Comparison of ENCODE assay signal across 8 cellular contexts in the genomic region with DNA sequence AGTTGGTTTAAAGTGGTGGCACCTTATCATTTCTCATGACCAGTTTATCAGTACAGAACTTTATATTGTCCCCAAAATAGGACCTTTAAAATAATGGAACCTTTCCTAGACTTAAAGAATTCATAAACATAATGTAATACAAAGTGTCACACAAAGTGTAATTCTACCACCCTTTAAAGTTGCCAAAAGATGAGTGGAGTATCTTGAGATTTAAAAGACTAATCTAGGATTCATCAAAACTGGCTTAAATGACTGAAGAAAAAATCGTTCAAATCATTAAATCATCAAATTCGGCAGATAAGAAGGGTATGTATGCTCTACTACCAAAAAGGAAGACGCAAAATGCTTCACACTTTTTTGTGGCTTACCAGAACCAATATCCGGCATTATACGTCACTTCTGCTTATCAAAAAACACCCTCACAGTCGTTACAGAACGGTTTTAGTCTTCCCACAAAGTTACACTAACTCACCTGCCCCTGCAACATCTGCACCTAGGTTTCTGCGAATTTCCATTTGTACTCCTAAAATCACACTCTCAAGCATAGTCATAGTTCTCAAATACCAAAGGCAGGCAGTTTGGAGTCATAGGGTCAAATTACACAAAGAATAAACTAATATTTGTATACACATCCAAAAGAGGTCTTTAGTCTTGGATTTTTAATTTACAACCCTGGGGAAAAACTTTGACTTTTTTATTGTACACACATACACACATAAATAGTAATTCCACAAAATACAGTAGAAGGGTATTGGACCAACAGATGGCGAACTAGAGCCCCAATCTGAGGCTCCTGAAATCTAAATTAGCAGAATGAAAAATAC. TPM values are rescaled to one million over a fixed set of nuclear protein-coding genes. Genes with fewer than 3 reads are reported as not detected.
DNase-seq lines count a peak whose midpoint lies in the region; ATAC-seq and TF ChIP-seq lines count a peak whose summit lies in the region.

No MANE protein-coding gene starts in this region.

- H3K4me1 Mint-ChIP-seq in CD4-positive, alpha-beta memory T cell, result peaks cover 34 to 80% (median 53%) of the 10 kb centered on the region in 4 donors
- peaks cover 49% of the 10 kb centered on the region for H3K4me1 Mint-ChIP-seq in activated naive CD8-positive, alpha-beta T cell treated with anti-CD3 and anti-CD28 coated beads, Interleukin-2, amount 10 ng/mL, durations not matched to agents 7 days and 5 days

- H2AFZ ChIP-seq in PC-3 (ENCODE audit: low read length), result peak overlapping the region; percentile 79

- H3K36me3 Mint-ChIP-seq in CD4-positive, alpha-beta memory T cell, result peaks cover 7 to 40% of the 10 kb centered on the region in 2 donors
- H3K36me3 Mint-ChIP-seq in activated naive CD8-positive, alpha-beta T cell treated with anti-CD3 and anti-CD28 coated beads, Interleukin-2, amount 10 ng/mL, durations not matched to agents 7 days and 5 days, result peaks cover 25% of the 10 kb centered on the region

- H3K4me3 Mint-ChIP-seq in CD4-positive, alpha-beta memory T cell, result peak overlapping the region; percentile 74 to 89 (median 86)
- H3K4me3 Mint-ChIP-seq in activated naive CD8-positive, alpha-beta T cell treated with anti-CD3 and anti-CD28 coated beads, Interleukin-2, amount 10 ng/mL, durations not matched to agents 7 days and 5 days, result peak overlapping the region; percentile 93

- H3K36me3 ChIP-seq in CD4-positive, alpha-beta memory T cell (ENCODE audit: insufficient read depth, low read length), result no peaks in the 10 kb centered on the region
- H3K36me3 ChIP-seq in HAP-1 (replicated peaks) (peaks cover 3% of the 10 kb centered on the region), PC-3 (ENCODE audit: low read depth, low read length) (peaks cover 11% of the 10 kb centered on the region; the same call in 1 of the 2 replicates)

- DNase-seq in CD4-positive, alpha-beta memory T cell, result peak; percentile 86 to 94 (median 91)
- DNase-seq in HAP-1 (ENCODE audit: low spot score in 2 of 2) (peak in 1 of 2 experiments; percentile 50), PC-3 (peak; percentile 66), iPS-NIHi11 (ENCODE audit: low spot score) (peak; percentile 33)
- DNase-seq in activated naive CD8-positive, alpha-beta T cell treated with anti-CD3 and anti-CD28 coated beads, Interleukin-2, amount 10 ng/mL, durations not matched to agents 7 days and 5 days, result no peak
- peak; percentile 67 for DNase-seq in stimulated activated CD4-positive, alpha-beta T cell treated with anti-CD3 and anti-CD28 coated beads, Interleukin-4, amount 100 ng/mL, for 24 hours

- no peak for ATAC-seq in PC-3
- peak; percentile 18 for ATAC-seq in activated naive CD8-positive, alpha-beta T cell treated with anti-CD3 and anti-CD28 coated beads, Interleukin-2, amount 10 ng/mL, durations not matched to agents 7 days and 5 days (ENCODE audit: low read depth)
- ATAC-seq in HG02610 (IDR thresholded peaks at IDR 0.05; ENCODE audit: unreplicated experiment), result no peak
- ATAC-seq in HG03469 (IDR thresholded peaks at IDR 0.05; ENCODE audit: unreplicated experiment), result no peak

- peaks cover 57% of the 10 kb centered on the region for H3K4me1 ChIP-seq in CD4-positive, alpha-beta memory T cell (ENCODE audit: insufficient read depth, low read length)
- H3K4me1 ChIP-seq in HAP-1 (peaks cover 24% of the 10 kb centered on the region), PC-3 (ENCODE audit: insufficient read depth, low read length) (peaks cover 24% of the 10 kb centered on the region)

- in situ Hi-C loops in HAP-1 (cut with MboI; ENCODE audit: low sequenced_read_pairs), result no loop called here

- H3K9me3 ChIP-seq in CD4-positive, alpha-beta memory T cell (ENCODE audit: control insufficient read depth in 1 of 2, low read length in 2 of 2), result no peaks in the 10 kb centered on the region
- H3K9me3 ChIP-seq in HAP-1 (no peaks in the 10 kb centered on the region), PC-3 (ENCODE audit: low read length) (no peaks in the 10 kb centered on the region)

- H3K4me2 ChIP-seq in PC-3 (ENCODE audit: low read length), result peak overlapping the region; percentile 89

- H3K9ac ChIP-seq in PC-3 (ENCODE audit: low read length), result peak overlapping the region; percentile 92

- intact Hi-C loops in CD4-positive, alpha-beta memory T cell (cut with micrococcal nuclease), result loop anchor here (1.0 to 5.0 kb wide), 5 partner anchors 19 to 967 kb away; no protein-coding TSS in a partner anchor
- intact Hi-C loops in PC-3 (cut with micrococcal nuclease), result loop anchor here (1.0 to 5.0 kb wide), 2 partner anchors 19 to 192 kb away; no protein-coding TSS in a partner anchor

- H4K20me1 ChIP-seq in PC-3 (ENCODE audit: low read length), result peaks cover 29% of the 10 kb centered on the region

- peak; percentile 84 for TF ChIP-seq CTCF in PC-3 (conservative IDR thresholded peaks at IDR 0.05; ENCODE audit: low read depth, low read length)

- peaks cover 87% of the 10 kb centered on the region for H3K79me2 ChIP-seq in PC-3 (ENCODE audit: low read length)

- POLR2A ChIA-PET in CD4-positive, alpha-beta memory T cell (lab: Charles Lee; ENCODE audit: partially characterized antibody), result interaction anchor here (0.6 to 3.6 kb wide), 16 partner anchors 9 to 1035 kb away, joined by 3 to 76 read pairs (median 12); no protein-coding TSS in a partner anchor
- POLR2A ChIA-PET in PC-3 (lab: Charles Lee; ENCODE audit: unreplicated experiment), result no interaction called here
- POLR2A ChIA-PET in activated naive CD8-positive, alpha-beta T cell treated with anti-CD3 and anti-CD28 coated beads, Interleukin-2, amount 10 ng/mL, durations not matched to agents 7 days and 5 days (lab: Charles Lee), result interaction anchor here (0.6 to 3.1 kb wide), 5 partner anchors 11 to 762 kb away, joined by 3 to 26 read pairs (median 7); no protein-coding TSS in a partner anchor

- H3K27ac Mint-ChIP-seq in CD4-positive, alpha-beta memory T cell, result peak overlapping the region; percentile 88 to 99 (median 98)
- H3K27ac Mint-ChIP-seq in activated naive CD8-positive, alpha-beta T cell treated with anti-CD3 and anti-CD28 coated beads, Interleukin-2, amount 10 ng/mL, durations not matched to agents 7 days and 5 days, result peak overlapping the region; percentile 97

- CTCF ChIA-PET in CD4-positive, alpha-beta memory T cell (lab: Charles Lee; ENCODE audit: partially characterized antibody), result interaction anchor here (0.8 to 2.7 kb wide), 8 partner anchors 9 to 151 kb away, joined by 3 to 70 read pairs (median 9); no protein-coding TSS in a partner anchor
- CTCF ChIA-PET in PC-3 (lab: Charles Lee), result no interaction called here

- H3F3A ChIP-seq in PC-3 (ENCODE audit: low read length, unreplicated experiment), result no peaks in the 10 kb centered on the region

- H3K9me2 ChIP-seq in PC-3 (replicated peaks; ENCODE audit: low read length), result no peaks in the 10 kb centered on the region

- peak overlapping the region; percentile 94 for H3K27ac ChIP-seq in CD4-positive, alpha-beta memory T cell (ENCODE audit: low read depth, low read length)
- peak overlapping the region; percentile 51 for H3K27ac ChIP-seq in PC-3 (ENCODE audit: low read length)

- BruUV-seq in PC-3 (replicated peaks; lab: Mats Ljungman, UMichigan), result TSS peak; percentile 19

- peak overlapping the region; percentile 40 to 93 for H3K4me3 ChIP-seq in CD4-positive, alpha-beta memory T cell (ENCODE audit: low read length in 2 of 2)
- peak overlapping the region; percentile 78 for H3K4me3 ChIP-seq in HAP-1
- H3K4me3 ChIP-seq in PC-3 (ENCODE audit: low read length), result peak overlapping the region; percentile 87

- no peaks in the 10 kb centered on the region for H3K27me3 Mint-ChIP-seq in CD4-positive, alpha-beta memory T cell
- H3K27me3 Mint-ChIP-seq in activated naive CD8-positive, alpha-beta T cell treated with anti-CD3 and anti-CD28 coated beads, Interleukin-2, amount 10 ng/mL, durations not matched to agents 7 days and 5 days, result no peaks in the 10 kb centered on the region

- no peaks in the 10 kb centered on the region for H3K9me3 Mint-ChIP-seq in CD4-positive, alpha-beta memory T cell
- H3K9me3 Mint-ChIP-seq in activated naive CD8-positive, alpha-beta T cell treated with anti-CD3 and anti-CD28 coated beads, Interleukin-2, amount 10 ng/mL, durations not matched to agents 7 days and 5 days, result no peaks in the 10 kb centered on the region

- H3K27me3 ChIP-seq in CD4-positive, alpha-beta memory T cell (ENCODE audit: insufficient read depth, low read length), result no peaks in the 10 kb centered on the region
- H3K27me3 ChIP-seq in HAP-1 (ENCODE audit: low read depth), result no peaks in the 10 kb centered on the region
- H3K27me3 ChIP-seq in PC-3 (ENCODE audit: low read length), result no peaks in the 10 kb centered on the region

RNA-seq across cellular contexts. Expression of gene KANSL1, which starts 1.4 kb away (rescaled TPM):
- total RNA-seq in CD4-positive, alpha-beta memory T cell, result 100 to 1,000 TPM; 190 to 206 TPM
- polyA plus RNA-seq in CD4-positive, alpha-beta memory T cell, result 10 to 100 TPM in 1 of 2 donors, 1 to 10 TPM in 1; 6.7 to 24.3 TPM
- 47.6 and 63.2 TPM in 2 replicates for total RNA-seq in PC-3 (2014; rRNA removed)
- 100 to 1,000 TPM; 132 to 140 TPM for total RNA-seq in activated naive CD8-positive, alpha-beta T cell treated with anti-CD3 and anti-CD28 coated beads, Interleukin-2, amount 10 ng/mL, durations not matched to agents 7 days and 5 days
